In the genomic region with DNA sequence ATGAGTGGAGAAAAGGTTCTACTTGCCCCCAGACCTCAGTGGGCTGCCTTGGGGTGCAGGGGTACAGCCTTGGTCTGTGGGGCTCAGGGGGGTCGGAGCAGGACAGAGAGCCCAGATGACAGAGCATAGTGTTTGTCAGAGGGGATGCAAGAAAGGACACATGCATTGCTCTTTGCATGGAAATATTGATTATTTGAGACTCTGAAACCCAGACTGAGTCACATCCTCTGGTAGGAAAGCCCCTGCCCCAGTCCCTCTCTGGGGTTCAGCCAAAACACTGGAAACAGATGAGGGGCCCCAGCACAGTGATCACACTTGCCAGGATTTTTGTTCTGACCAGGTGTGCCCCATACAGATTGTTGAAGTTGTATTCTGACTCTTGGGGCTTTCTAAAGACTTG, we compare ENCODE assay signal across 13 cellular contexts.
DNase-seq lines count a peak whose midpoint lies in the region; ATAC-seq lines count a peak whose summit lies in the region.
"Had no signal": no experiment of that assay in that cellular context is flagged by ENCODE, and none has a peak within 500 bp of the region (broad histone marks: within the 10 kb centered on the region; RNA-seq: fewer than 3 reads in every experiment).

No MANE protein-coding gene starts in this region.

- H3K27ac Mint-ChIP-seq in T-helper 2 cell treated with Interferon-gamma antibody and Interleukin-4, amounts not matched to agents 5 μg/mL and 100 μg/mL, for 36 hours, result peak overlapping the region; percentile 84
- peak overlapping the region; percentile 17 to 89 for H3K27ac Mint-ChIP-seq in effector memory CD8-positive, alpha-beta T cell

- no peaks in the 10 kb centered on the region for H3K9me3 Mint-ChIP-seq in T-helper 2 cell treated with Interferon-gamma antibody and Interleukin-4, amounts not matched to agents 5 μg/mL and 100 μg/mL, for 36 hours
- no peaks in the 10 kb centered on the region for H3K9me3 Mint-ChIP-seq in effector memory CD8-positive, alpha-beta T cell

- peak; percentile 83 for DNase-seq in T-helper 2 cell treated with Interferon-gamma antibody and Interleukin-4, amounts not matched to agents 5 μg/mL and 100 μg/mL, for 36 hours (ENCODE audit: low spot score)
- DNase-seq in activated T-cell treated with anti-CD3 and anti-CD28 coated beads for 24 hours (ENCODE audit: low read depth), result peak; percentile 74
- DNase-seq in effector memory CD8-positive, alpha-beta T cell, result no peak
- DNase-seq in stimulated activated CD8-positive, alpha-beta memory T cell treated with anti-CD3 and anti-CD28 coated beads, Interleukin-4, amount 100 ng/mL, for 48 hours, result peak; percentile 76
- no peak for DNase-seq in ecto neural progenitor cell (ENCODE audit: low spot score)
- DNase-seq in globus pallidus (ENCODE audit: low spot score), result no peak
- no peak for DNase-seq in MV-4-11 (lab: John Stamatoyannopoulos, UW)
- DNase-seq: mesendoderm, NCI-H1694 treated with DMSO at 0.1 percent for 48 hours, NCI-H748 treated with DMSO at 0.1 percent for 48 hours, Right ventricle myocardium superior, trophoblast cell had no signal

- H3K4me1 Mint-ChIP-seq in T-helper 2 cell treated with Interferon-gamma antibody and Interleukin-4, amounts not matched to agents 5 μg/mL and 100 μg/mL, for 36 hours (ENCODE audit: low read depth), result peaks cover 82% of the 10 kb centered on the region
- peaks cover 47 to 77% of the 10 kb centered on the region in 2 donors for H3K4me1 Mint-ChIP-seq in effector memory CD8-positive, alpha-beta T cell (ENCODE audit: low read depth in 2 of 2)

- no peaks in the 10 kb centered on the region for H3K36me3 Mint-ChIP-seq in T-helper 2 cell treated with Interferon-gamma antibody and Interleukin-4, amounts not matched to agents 5 μg/mL and 100 μg/mL, for 36 hours (ENCODE audit: low read depth)
- peaks cover 5% of the 10 kb centered on the region for H3K36me3 Mint-ChIP-seq in effector memory CD8-positive, alpha-beta T cell (ENCODE audit: insufficient read depth)

- no peaks in the 10 kb centered on the region for H3K27me3 Mint-ChIP-seq in T-helper 2 cell treated with Interferon-gamma antibody and Interleukin-4, amounts not matched to agents 5 μg/mL and 100 μg/mL, for 36 hours (ENCODE audit: low read depth)
- H3K27me3 Mint-ChIP-seq in effector memory CD8-positive, alpha-beta T cell, result no peaks in the 10 kb centered on the region

- ATAC-seq in effector memory CD8-positive, alpha-beta T cell (replicated peaks), result no peak
- no peak for ATAC-seq in GM18870 (IDR thresholded peaks at IDR 0.05; ENCODE audit: unreplicated experiment)

- peak overlapping the region; percentile 58 for H3K4me3 Mint-ChIP-seq in T-helper 2 cell treated with Interferon-gamma antibody and Interleukin-4, amounts not matched to agents 5 μg/mL and 100 μg/mL, for 36 hours
- no peak overlapping the region for H3K4me3 Mint-ChIP-seq in effector memory CD8-positive, alpha-beta T cell

Comparison
In these comparisons a context has a peak if more than half of its experiments do, and no peak if none do; other contexts are left out.
1. DNase-seq: peak in T-helper 2 cell treated with Interferon-gamma antibody and Interleukin-4, amounts not matched to agents 5 μg/mL and 100 μg/mL, for 36 hours (single experiment), activated T-cell treated with anti-CD3 and anti-CD28 coated beads for 24 hours (single experiment) and stimulated activated CD8-positive, alpha-beta memory T cell treated with anti-CD3 and anti-CD28 coated beads, Interleukin-4, amount 100 ng/mL, for 48 hours (single experiment); none in effector memory CD8-positive, alpha-beta T cell (0 of 3), ecto neural progenitor cell (single experiment), globus pallidus (single experiment) and MV-4-11 (single experiment).